ENCODE assay signal across 8 cellular contexts in genomic region chr13:74133657-74134201, GRCh38. TPM values are rescaled to one million over a fixed set of nuclear protein-coding genes. Genes with fewer than 3 reads are reported as not detected.
DNase-seq lines count a peak whose midpoint lies in the region; ATAC-seq lines count a peak whose summit lies in the region.

No MANE protein-coding gene starts in this region.

- peaks cover 37 to 40% (median 38%) of the 10 kb centered on the region in 3 donors for H3K4me1 Mint-ChIP-seq in CD8-positive, alpha-beta memory T cell

- peak overlapping the region; percentile 96 to 100 (median 98) for H3K27ac Mint-ChIP-seq in CD8-positive, alpha-beta memory T cell

- H3K9me3 Mint-ChIP-seq in CD8-positive, alpha-beta memory T cell: peaks cover 0 to 2% (median 0%) of the 10 kb centered on the region in 5 donors

- H3K4me3 Mint-ChIP-seq in CD8-positive, alpha-beta memory T cell: peak overlapping the region; percentile 95 to 100 (median 97)

- peak overlapping the region; percentile 89 for H3K4me3 ChIP-seq in CD8-positive, alpha-beta memory T cell (ENCODE audit: low read length)
- peak overlapping the region; percentile 62 for H3K4me3 ChIP-seq in NT2/D1 (ENCODE audit: insufficient read length, low read depth)
- peak overlapping the region; percentile 52 to 76 for H3K4me3 ChIP-seq in esophagus (ENCODE audit: low read depth in 1 of 2, low read length in 2 of 2)
- H3K4me3 ChIP-seq in muscle layer of colon (ENCODE audit: low read depth in 1 of 2, low read length in 2 of 2): peak overlapping the region; percentile 87 to 96

- peaks cover 0 to 22% (median 0%) of the 10 kb centered on the region in 3 donors for H3K36me3 Mint-ChIP-seq in CD8-positive, alpha-beta memory T cell

- DNase-seq in CD8-positive, alpha-beta memory T cell: peak; percentile 85 to 98 (median 96)
- DNase-seq in NT2/D1 (ENCODE audit: low read depth, low spot score) (peak; percentile 73), activated T-cell treated with anti-CD3 and anti-CD28 coated beads for 24 hours (ENCODE audit: low read depth) (peak; percentile 79)
- DNase-seq in stimulated activated CD8-positive, alpha-beta memory T cell treated with anti-CD3 and anti-CD28 coated beads, Interleukin-4, amount 100 ng/mL, for 24 hours (ENCODE audit: low read depth): peak; percentile 80

- peak; percentile 31 for ATAC-seq in GM19463 (IDR thresholded peaks at IDR 0.05; ENCODE audit: unreplicated experiment)
- peak; percentile 39 for ATAC-seq in HG03571 (IDR thresholded peaks at IDR 0.05; ENCODE audit: unreplicated experiment)

- H3K27ac ChIP-seq in CD8-positive, alpha-beta memory T cell (ENCODE audit: low read depth, low read length): peak overlapping the region; percentile 91
- H3K27ac ChIP-seq in esophagus (ENCODE audit: low read depth in 2 of 2, low read length in 1 of 2) (peak overlapping the region; percentile 56 to 88), muscle layer of colon (ENCODE audit: low read depth, low read length) (peak overlapping the region; percentile 74)

- H3K27me3 Mint-ChIP-seq in CD8-positive, alpha-beta memory T cell: peaks cover 0 to 6% of the 10 kb centered on the region in 2 donors

- WGBS in esophagus, 2 donors: 0 to 1% methylated on average over 30 to 35 of the region's 35 CpGs

- CTCF ChIA-PET in CD8-positive, alpha-beta memory T cell (lab: Charles Lee): interaction anchor here (0.9 to 8.1 kb wide), 4 partner anchors 8 to 154 kb away, joined by 3 to 79 read pairs (median 4); no protein-coding TSS in a partner anchor

- no peaks in the 10 kb centered on the region for H3K9me3 ChIP-seq in CD8-positive, alpha-beta memory T cell (ENCODE audit: low read length)
- no peaks in the 10 kb centered on the region for H3K9me3 ChIP-seq in NT2/D1 (ENCODE audit: insufficient read depth, low read length)
- no peaks in the 10 kb centered on the region for H3K9me3 ChIP-seq in esophagus (ENCODE audit: control insufficient read depth in 2 of 2, insufficient read depth in 1 of 2, low read depth in 1 of 2, low read length in 1 of 2)
- no peaks in the 10 kb centered on the region for H3K9me3 ChIP-seq in muscle layer of colon (ENCODE audit: low read length)

- H3K4me1 ChIP-seq in CD8-positive, alpha-beta memory T cell (ENCODE audit: insufficient read depth, low read length): peaks cover 32% of the 10 kb centered on the region
- no peaks in the 10 kb centered on the region for H3K4me1 ChIP-seq in NT2/D1 (ENCODE audit: insufficient read depth, insufficient read length)
- peaks cover 0 to 3% of the 10 kb centered on the region in 2 donors for H3K4me1 ChIP-seq in esophagus (ENCODE audit: control insufficient read depth in 2 of 2, insufficient read depth in 2 of 2, low read length in 1 of 2)
- peaks cover 28% of the 10 kb centered on the region for H3K4me1 ChIP-seq in muscle layer of colon (ENCODE audit: insufficient read depth, low read length)

- no peaks in the 10 kb centered on the region for H3K36me3 ChIP-seq in CD8-positive, alpha-beta memory T cell (ENCODE audit: insufficient read depth, low read length)
- H3K36me3 ChIP-seq in NT2/D1 (ENCODE audit: insufficient read depth, insufficient read length, low read length) (no peaks in the 10 kb centered on the region), esophagus (ENCODE audit: control insufficient read depth in 2 of 2, insufficient read depth in 2 of 2, low read length in 1 of 2) (no peaks in the 10 kb centered on the region), muscle layer of colon (ENCODE audit: insufficient read depth, low read length) (no peaks in the 10 kb centered on the region)

- H3K9ac ChIP-seq in NT2/D1 (ENCODE audit: insufficient read length, low read depth) (peak overlapping the region; percentile 61), muscle layer of colon (ENCODE audit: low read length) (peak overlapping the region; percentile 63)

- no peaks in the 10 kb centered on the region for H3K27me3 ChIP-seq in CD8-positive, alpha-beta memory T cell (ENCODE audit: insufficient read depth, low read length, poor library complexity, severe bottlenecking)
- H3K27me3 ChIP-seq in NT2/D1 (ENCODE audit: insufficient read depth, insufficient read length) (peaks cover 19% of the 10 kb centered on the region), esophagus (ENCODE audit: control insufficient read depth in 1 of 2, insufficient read depth in 2 of 2, low read length in 2 of 2) (no peaks in the 10 kb centered on the region), muscle layer of colon (ENCODE audit: control insufficient read depth in 1 of 2, insufficient read depth in 2 of 2, low read length in 2 of 2) (no peaks in the 10 kb centered on the region)

- POLR2A ChIA-PET in CD8-positive, alpha-beta memory T cell (lab: Charles Lee): interaction anchor here (0.5 to 6.4 kb wide), 10 partner anchors 9 to 368 kb away, joined by 3 to 79 read pairs (median 4); no protein-coding TSS in a partner anchor

RNA-seq across cellular contexts. Expression of gene KLF12, which starts 0.5 kb away (rescaled TPM):
- 10 to 100 TPM; 28.6 to 29.1 TPM for total RNA-seq in CD8-positive, alpha-beta memory T cell
- 33.6 TPM for polyA plus RNA-seq in CD8-positive, alpha-beta memory T cell
- polyA plus RNA-seq in esophagus: under 1 TPM; 0.54 to 0.69 TPM

Comparison
In these comparisons a context has a peak if more than half of its experiments do, and no peak if none do; other contexts are left out.
1. Peak in every context shown above with its lines: DNase-seq, ATAC-seq, H3K4me3 ChIP-seq and H3K27ac ChIP-seq.
2. RNA of gene KLF12, which starts 0.5 kb away (polyA plus RNA-seq): 33.6 TPM in CD8-positive, alpha-beta memory T cell (single experiment); 0.54 to 0.69 TPM in esophagus; every median in the first group is over 10 times any median in the second.